Comparison of ENCODE assay signal across 1 cellular context in the genomic region with DNA sequence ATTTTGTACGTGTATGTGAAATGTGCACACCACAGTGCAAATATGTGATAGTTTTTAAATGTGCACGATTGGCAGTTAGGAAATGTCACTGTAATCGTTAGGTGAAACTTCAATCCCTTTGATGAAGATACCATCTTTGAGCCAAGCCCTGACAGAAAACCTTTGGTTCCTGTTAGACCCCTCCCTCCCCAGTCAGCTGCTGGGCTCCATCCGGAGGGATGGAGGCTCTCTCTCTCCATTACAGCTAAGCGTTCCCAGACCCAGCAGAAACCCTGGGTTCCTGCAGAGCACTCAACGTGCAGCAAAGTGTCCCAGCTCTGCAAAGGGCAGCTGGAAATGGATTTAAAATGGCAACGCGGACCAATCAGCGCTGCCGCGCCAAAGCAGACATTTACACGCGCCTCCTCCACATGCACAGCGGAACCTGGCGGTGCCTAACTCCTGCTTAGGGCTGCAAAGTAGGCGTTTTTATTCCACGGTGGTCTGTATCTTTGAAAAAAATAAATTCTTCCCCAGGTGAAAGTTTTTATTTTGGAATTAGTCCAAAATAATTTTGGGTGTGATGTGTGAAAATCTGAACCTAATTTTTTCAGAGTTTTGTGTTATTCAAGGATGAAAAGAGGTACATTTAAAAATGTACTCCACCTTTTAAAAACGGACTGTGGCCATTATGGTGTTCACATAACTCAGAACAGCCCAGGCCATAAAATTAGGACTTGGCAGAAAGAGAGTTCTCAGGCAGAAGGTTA.
A peak's percentile ranks its signal among the peaks of the same experiment; 100 is the strongest.
TF ChIP-seq lines count a peak whose summit lies in the region.

No MANE protein-coding gene starts in this region.

TF ChIP-seq in HepG2, 621 proteins besides CTCF, POLR2A, EP300 and RAD21 (continued from another document and continues in another):
- TF ChIP-seq, protein P1, sequence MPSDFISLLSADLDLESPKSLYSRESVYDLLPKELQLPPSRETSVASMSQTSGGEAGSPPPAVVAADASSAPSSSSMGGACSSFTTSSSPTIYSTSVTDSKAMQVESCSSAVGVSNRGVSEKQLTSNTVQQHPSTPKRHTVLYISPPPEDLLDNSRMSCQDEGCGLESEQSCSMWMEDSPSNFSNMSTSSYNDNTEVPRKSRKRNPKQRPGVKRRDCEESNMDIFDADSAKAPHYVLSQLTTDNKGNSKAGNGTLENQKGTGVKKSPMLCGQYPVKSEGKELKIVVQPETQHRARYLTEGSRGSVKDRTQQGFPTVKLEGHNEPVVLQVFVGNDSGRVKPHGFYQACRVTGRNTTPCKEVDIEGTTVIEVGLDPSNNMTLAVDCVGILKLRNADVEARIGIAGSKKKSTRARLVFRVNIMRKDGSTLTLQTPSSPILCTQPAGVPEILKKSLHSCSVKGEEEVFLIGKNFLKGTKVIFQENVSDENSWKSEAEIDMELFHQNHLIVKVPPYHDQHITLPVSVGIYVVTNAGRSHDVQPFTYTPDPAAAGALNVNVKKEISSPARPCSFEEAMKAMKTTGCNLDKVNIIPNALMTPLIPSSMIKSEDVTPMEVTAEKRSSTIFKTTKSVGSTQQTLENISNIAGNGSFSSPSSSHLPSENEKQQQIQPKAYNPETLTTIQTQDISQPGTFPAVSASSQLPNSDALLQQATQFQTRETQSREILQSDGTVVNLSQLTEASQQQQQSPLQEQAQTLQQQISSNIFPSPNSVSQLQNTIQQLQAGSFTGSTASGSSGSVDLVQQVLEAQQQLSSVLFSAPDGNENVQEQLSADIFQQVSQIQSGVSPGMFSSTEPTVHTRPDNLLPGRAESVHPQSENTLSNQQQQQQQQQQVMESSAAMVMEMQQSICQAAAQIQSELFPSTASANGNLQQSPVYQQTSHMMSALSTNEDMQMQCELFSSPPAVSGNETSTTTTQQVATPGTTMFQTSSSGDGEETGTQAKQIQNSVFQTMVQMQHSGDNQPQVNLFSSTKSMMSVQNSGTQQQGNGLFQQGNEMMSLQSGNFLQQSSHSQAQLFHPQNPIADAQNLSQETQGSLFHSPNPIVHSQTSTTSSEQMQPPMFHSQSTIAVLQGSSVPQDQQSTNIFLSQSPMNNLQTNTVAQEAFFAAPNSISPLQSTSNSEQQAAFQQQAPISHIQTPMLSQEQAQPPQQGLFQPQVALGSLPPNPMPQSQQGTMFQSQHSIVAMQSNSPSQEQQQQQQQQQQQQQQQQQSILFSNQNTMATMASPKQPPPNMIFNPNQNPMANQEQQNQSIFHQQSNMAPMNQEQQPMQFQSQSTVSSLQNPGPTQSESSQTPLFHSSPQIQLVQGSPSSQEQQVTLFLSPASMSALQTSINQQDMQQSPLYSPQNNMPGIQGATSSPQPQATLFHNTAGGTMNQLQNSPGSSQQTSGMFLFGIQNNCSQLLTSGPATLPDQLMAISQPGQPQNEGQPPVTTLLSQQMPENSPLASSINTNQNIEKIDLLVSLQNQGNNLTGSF (CRISPR knock-in tag; IDR thresholded peaks at IDR 0.05): no peak
- no peak for TF ChIP-seq TBX2 (CRISPR knock-in tag; IDR thresholded peaks at IDR 0.05; ENCODE audit: borderline replicate concordance)
- peak; percentile 56; the same call in 1 of the 2 replicates for TF ChIP-seq HOXA5 (CRISPR knock-in tag; IDR thresholded peaks at IDR 0.05)
- no peak for TF ChIP-seq SOX13 (IDR thresholded peaks at IDR 0.05)
- TF ChIP-seq SOX13 (CRISPR knock-in tag; conservative IDR thresholded peaks at IDR 0.05 in 1 of 2, IDR thresholded peaks at IDR 0.05 in 1 of 2): peak in 1 of 2 experiments; percentile 42; a peak in 1 of 4 replicates
- TF ChIP-seq, protein P2, sequence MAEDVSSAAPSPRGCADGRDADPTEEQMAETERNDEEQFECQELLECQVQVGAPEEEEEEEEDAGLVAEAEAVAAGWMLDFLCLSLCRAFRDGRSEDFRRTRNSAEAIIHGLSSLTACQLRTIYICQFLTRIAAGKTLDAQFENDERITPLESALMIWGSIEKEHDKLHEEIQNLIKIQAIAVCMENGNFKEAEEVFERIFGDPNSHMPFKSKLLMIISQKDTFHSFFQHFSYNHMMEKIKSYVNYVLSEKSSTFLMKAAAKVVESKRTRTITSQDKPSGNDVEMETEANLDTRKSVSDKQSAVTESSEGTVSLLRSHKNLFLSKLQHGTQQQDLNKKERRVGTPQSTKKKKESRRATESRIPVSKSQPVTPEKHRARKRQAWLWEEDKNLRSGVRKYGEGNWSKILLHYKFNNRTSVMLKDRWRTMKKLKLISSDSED (CRISPR knock-in tag; IDR thresholded peaks at IDR 0.05): no peak
- TF ChIP-seq, protein P3, sequence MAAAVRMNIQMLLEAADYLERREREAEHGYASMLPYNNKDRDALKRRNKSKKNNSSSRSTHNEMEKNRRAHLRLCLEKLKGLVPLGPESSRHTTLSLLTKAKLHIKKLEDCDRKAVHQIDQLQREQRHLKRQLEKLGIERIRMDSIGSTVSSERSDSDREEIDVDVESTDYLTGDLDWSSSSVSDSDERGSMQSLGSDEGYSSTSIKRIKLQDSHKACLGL (CRISPR knock-in tag; IDR thresholded peaks at IDR 0.05): no peak
- no peak for TF ChIP-seq TAF15 (IDR thresholded peaks at IDR 0.05; ENCODE audit: low read depth, low read length, poor library complexity, severe bottlenecking)
- TF ChIP-seq KDM6A (CRISPR knock-in tag; IDR thresholded peaks at IDR 0.05; ENCODE audit: low read depth): no peak; the same call in 1 of the 2 replicates
- no peak for TF ChIP-seq ZNF34 (CRISPR knock-in tag; IDR thresholded peaks at IDR 0.05; ENCODE audit: borderline replicate concordance)
- TF ChIP-seq, protein P4, sequence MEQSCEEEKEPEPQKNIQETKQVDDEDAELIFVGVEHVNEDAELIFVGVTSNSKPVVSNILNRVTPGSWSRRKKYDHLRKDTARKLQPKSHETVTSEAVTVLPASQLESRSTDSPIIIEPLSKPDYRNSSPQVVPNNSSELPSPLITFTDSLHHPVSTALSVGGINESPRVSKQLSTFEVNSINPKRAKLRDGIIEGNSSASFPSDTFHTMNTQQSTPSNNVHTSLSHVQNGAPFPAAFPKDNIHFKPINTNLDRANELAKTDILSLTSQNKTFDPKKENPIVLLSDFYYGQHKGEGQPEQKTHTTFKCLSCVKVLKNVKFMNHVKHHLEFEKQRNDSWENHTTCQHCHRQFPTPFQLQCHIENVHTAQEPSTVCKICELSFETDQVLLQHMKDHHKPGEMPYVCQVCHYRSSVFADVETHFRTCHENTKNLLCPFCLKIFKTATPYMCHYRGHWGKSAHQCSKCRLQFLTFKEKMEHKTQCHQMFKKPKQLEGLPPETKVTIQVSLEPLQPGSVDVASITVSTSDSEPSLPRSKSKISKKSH (CRISPR knock-in tag; IDR thresholded peaks at IDR 0.05; ENCODE audit: borderline replicate concordance): no peak
- TF ChIP-seq ZNF274 (CRISPR knock-in tag; IDR thresholded peaks at IDR 0.05): no peak
- no peak for TF ChIP-seq KDM5B (CRISPR knock-in tag; IDR thresholded peaks at IDR 0.05; ENCODE audit: borderline replicate concordance)
- TF ChIP-seq NCOA2 (CRISPR knock-in tag; IDR thresholded peaks at IDR 0.05): peak; percentile 57; the same call in 1 of the 2 replicates
- TF ChIP-seq SOX6 (IDR thresholded peaks at IDR 0.05): no peak
- peak; percentile 15; the same call in 1 of the 2 replicates for TF ChIP-seq SOX6 (CRISPR knock-in tag; IDR thresholded peaks at IDR 0.05)
- TF ChIP-seq ZNF652 (CRISPR knock-in tag; IDR thresholded peaks at IDR 0.05; ENCODE audit: borderline replicate concordance, low read depth): no peak
- TF ChIP-seq ZNF660 (CRISPR knock-in tag; IDR thresholded peaks at IDR 0.05; ENCODE audit: borderline replicate concordance, low read depth): no peak
- peak; percentile 58 for TF ChIP-seq HNF4A (CRISPR knock-in tag; IDR thresholded peaks at IDR 0.05)
- TF ChIP-seq, protein P5, sequence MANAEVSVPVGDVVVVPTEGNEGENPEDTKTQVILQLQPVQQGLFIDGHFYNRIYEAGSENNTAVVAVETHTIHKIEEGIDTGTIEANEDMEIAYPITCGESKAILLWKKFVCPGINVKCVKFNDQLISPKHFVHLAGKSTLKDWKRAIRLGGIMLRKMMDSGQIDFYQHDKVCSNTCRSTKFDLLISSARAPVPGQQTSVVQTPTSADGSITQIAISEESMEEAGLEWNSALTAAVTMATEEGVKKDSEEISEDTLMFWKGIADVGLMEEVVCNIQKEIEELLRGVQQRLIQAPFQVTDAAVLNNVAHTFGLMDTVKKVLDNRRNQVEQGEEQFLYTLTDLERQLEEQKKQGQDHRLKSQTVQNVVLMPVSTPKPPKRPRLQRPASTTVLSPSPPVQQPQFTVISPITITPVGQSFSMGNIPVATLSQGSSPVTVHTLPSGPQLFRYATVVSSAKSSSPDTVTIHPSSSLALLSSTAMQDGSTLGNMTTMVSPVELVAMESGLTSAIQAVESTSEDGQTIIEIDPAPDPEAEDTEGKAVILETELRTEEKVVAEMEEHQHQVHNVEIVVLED (CRISPR knock-in tag; IDR thresholded peaks at IDR 0.05; ENCODE audit: borderline replicate concordance): no peak
- TF ChIP-seq FOXA3 (CRISPR knock-in tag; IDR thresholded peaks at IDR 0.05): peak; percentile 17; the same call in 1 of the 2 replicates
- TF ChIP-seq, protein P6, sequence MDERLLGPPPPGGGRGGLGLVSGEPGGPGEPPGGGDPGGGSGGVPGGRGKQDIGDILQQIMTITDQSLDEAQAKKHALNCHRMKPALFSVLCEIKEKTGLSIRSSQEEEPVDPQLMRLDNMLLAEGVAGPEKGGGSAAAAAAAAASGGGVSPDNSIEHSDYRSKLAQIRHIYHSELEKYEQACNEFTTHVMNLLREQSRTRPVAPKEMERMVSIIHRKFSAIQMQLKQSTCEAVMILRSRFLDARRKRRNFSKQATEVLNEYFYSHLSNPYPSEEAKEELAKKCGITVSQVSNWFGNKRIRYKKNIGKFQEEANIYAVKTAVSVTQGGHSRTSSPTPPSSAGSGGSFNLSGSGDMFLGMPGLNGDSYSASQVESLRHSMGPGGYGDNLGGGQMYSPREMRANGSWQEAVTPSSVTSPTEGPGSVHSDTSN (CRISPR knock-in tag; IDR thresholded peaks at IDR 0.05): no peak
- peak; percentile 51; the same call in 1 of the 2 replicates for TF ChIP-seq HNF4G (IDR thresholded peaks at IDR 0.05; ENCODE audit: borderline replicate concordance, low read depth, low read length)
- no peak for TF ChIP-seq HNF4G (CRISPR knock-in tag; IDR thresholded peaks at IDR 0.05; ENCODE audit: borderline replicate concordance, low read depth)
- TF ChIP-seq ZNF256 (CRISPR knock-in tag; conservative IDR thresholded peaks at IDR 0.05): no peak
- TF ChIP-seq, protein P7, sequence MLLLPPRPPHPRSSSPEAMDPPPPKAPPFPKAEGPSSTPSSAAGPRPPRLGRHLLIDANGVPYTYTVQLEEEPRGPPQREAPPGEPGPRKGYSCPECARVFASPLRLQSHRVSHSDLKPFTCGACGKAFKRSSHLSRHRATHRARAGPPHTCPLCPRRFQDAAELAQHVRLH (CRISPR knock-in tag; IDR thresholded peaks at IDR 0.05; ENCODE audit: borderline replicate concordance, low read depth): 0 out of 2 replicates have a peak, but pooled peaks have one; percentile 45
- peak; percentile 53; the same call in 1 of the 2 replicates for TF ChIP-seq ESRRA (CRISPR knock-in tag; IDR thresholded peaks at IDR 0.05; ENCODE audit: low read depth)
- TF ChIP-seq, protein P8, sequence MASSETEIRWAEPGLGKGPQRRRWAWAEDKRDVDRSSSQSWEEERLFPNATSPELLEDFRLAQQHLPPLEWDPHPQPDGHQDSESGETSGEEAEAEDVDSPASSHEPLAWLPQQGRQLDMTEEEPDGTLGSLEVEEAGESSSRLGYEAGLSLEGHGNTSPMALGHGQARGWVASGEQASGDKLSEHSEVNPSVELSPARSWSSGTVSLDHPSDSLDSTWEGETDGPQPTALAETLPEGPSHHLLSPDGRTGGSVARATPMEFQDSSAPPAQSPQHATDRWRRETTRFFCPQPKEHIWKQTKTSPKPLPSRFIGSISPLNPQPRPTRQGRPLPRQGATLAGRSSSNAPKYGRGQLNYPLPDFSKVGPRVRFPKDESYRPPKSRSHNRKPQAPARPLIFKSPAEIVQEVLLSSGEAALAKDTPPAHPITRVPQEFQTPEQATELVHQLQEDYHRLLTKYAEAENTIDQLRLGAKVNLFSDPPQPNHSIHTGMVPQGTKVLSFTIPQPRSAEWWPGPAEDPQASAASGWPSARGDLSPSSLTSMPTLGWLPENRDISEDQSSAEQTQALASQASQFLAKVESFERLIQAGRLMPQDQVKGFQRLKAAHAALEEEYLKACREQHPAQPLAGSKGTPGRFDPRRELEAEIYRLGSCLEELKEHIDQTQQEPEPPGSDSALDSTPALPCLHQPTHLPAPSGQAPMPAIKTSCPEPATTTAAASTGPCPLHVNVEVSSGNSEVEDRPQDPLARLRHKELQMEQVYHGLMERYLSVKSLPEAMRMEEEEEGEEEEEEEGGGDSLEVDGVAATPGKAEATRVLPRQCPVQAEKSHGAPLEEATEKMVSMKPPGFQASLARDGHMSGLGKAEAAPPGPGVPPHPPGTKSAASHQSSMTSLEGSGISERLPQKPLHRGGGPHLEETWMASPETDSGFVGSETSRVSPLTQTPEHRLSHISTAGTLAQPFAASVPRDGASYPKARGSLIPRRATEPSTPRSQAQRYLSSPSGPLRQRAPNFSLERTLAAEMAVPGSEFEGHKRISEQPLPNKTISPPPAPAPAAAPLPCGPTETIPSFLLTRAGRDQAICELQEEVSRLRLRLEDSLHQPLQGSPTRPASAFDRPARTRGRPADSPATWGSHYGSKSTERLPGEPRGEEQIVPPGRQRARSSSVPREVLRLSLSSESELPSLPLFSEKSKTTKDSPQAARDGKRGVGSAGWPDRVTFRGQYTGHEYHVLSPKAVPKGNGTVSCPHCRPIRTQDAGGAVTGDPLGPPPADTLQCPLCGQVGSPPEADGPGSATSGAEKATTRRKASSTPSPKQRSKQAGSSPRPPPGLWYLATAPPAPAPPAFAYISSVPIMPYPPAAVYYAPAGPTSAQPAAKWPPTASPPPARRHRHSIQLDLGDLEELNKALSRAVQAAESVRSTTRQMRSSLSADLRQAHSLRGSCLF (CRISPR knock-in tag; IDR thresholded peaks at IDR 0.05; ENCODE audit: borderline replicate concordance): no peak
- 0 out of 2 replicates have a peak, but pooled peaks have one; percentile 14 for TF ChIP-seq ZNF430 (CRISPR knock-in tag; IDR thresholded peaks at IDR 0.05)
- TF ChIP-seq EEA1 (CRISPR knock-in tag; IDR thresholded peaks at IDR 0.05; ENCODE audit: borderline replicate concordance): no peak
- no peak for TF ChIP-seq ZKSCAN5 (CRISPR knock-in tag; IDR thresholded peaks at IDR 0.05)
- TF ChIP-seq, protein P9, sequence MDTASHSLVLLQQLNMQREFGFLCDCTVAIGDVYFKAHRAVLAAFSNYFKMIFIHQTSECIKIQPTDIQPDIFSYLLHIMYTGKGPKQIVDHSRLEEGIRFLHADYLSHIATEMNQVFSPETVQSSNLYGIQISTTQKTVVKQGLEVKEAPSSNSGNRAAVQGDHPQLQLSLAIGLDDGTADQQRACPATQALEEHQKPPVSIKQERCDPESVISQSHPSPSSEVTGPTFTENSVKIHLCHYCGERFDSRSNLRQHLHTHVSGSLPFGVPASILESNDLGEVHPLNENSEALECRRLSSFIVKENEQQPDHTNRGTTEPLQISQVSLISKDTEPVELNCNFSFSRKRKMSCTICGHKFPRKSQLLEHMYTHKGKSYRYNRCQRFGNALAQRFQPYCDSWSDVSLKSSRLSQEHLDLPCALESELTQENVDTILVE (CRISPR knock-in tag; IDR thresholded peaks at IDR 0.05): peak; percentile 49; the same call in 1 of the 2 replicates
- no peak for TF ChIP-seq ATF1 (CRISPR knock-in tag; IDR thresholded peaks at IDR 0.05)
- TF ChIP-seq PAWR (CRISPR knock-in tag; IDR thresholded peaks at IDR 0.05; ENCODE audit: borderline replicate concordance): no peak
- 0 out of 2 replicates have a peak, but pooled peaks have one; percentile 3 for TF ChIP-seq PHF20 (CRISPR knock-in tag; IDR thresholded peaks at IDR 0.05)
- TF ChIP-seq ZNF703 (CRISPR knock-in tag; IDR thresholded peaks at IDR 0.05; ENCODE audit: borderline replicate concordance): no peak
- peak; percentile 80 for TF ChIP-seq NFYC (CRISPR knock-in tag; IDR thresholded peaks at IDR 0.05)
- no peak; the same call in 1 of the 2 replicates for TF ChIP-seq ZNF709 (CRISPR knock-in tag; IDR thresholded peaks at IDR 0.05)
- TF ChIP-seq ZNF772 (CRISPR knock-in tag; IDR thresholded peaks at IDR 0.05): no peak; the same call in 1 of the 2 replicates
